Comparison of ENCODE assay signal across 9 cellular contexts in the genomic region with DNA sequence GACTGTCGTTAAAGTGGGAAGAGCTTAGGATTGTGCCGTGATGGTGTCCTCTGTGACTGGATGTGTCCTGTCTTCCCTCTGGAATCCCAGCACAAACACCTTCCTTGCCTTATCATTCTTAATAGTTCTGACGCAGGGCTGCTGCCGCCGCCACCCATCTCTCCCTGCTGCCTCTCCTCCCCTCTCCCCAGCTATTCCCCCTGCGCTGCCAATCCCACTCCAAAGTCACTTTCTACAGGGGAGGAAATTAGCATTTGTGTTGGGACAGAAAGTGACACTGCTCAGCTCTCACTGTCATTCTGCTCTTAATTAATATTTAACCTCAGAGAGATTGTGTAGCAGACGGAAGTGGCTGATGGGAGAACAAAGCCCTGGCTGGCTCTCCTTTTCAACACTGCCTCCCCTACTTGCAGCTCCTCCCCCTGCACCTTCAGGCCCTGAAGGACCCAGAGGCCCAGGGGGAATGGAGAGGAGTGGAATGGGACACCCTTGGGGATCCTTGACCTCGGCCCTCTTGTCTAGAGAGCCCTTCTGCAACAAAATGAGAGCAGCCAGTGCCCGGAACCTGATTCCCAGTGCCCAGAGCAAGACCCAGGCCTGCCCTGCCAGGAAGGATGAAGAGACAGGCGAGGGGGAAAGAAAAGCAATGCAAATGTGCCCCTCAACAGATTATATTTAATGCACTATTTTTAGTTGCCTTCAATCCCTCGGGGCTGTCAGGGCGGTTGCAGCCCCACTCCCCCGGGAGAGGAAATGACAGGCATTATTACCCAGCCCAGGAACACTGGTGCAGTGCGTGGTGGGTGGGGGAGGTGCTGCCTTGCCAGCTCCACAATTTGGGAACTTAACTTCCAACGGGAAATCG. TPM values are rescaled to one million over a fixed set of nuclear protein-coding genes. Genes with fewer than 3 reads are reported as not detected.
A peak's percentile ranks its signal among the peaks of the same experiment; 100 is the strongest.
DNase-seq lines count a peak whose midpoint lies in the region; ATAC-seq and TF ChIP-seq lines count a peak whose summit lies in the region.
"Had no signal": no experiment of that assay in that cellular context is flagged by ENCODE, and none has a peak within 500 bp of the region (broad histone marks: within the 10 kb centered on the region; RNA-seq: fewer than 3 reads in every experiment).

No MANE protein-coding gene starts in this region.

- H3K27ac ChIP-seq in right cardiac atrium (ENCODE audit: low read length) (no peak overlapping the region), suprapubic skin (no peak overlapping the region)
- H3K27ac ChIP-seq: neutrophil had no signal

- no peaks in the 10 kb centered on the region for H3K4me1 Mint-ChIP-seq in activated T-helper 1 cell treated with anti-CD3 and anti-CD28 coated beads, Interleukin-12 subunit alpha, Interleukin-12 subunit beta, Interleukin-2, Interleukin-4 antibody, amounts not matched to agents 30 ng/mL and 10 ng/mL and 1 ng/mL, durations not matched to agents 14 hours and 24 hours and 36 hours (ENCODE audit: low read depth)

- H3K36me3 Mint-ChIP-seq in activated T-helper 1 cell treated with anti-CD3 and anti-CD28 coated beads, Interleukin-12 subunit alpha, Interleukin-12 subunit beta, Interleukin-2, Interleukin-4 antibody, amounts not matched to agents 30 ng/mL and 10 ng/mL and 1 ng/mL, durations not matched to agents 14 hours and 24 hours and 36 hours (ENCODE audit: low read depth), result no peaks in the 10 kb centered on the region

- no peak for TF ChIP-seq POLR2A in suprapubic skin (IDR thresholded peaks at IDR 0.05)

- no peaks in the 10 kb centered on the region for H3K9me3 Mint-ChIP-seq in activated T-helper 1 cell treated with anti-CD3 and anti-CD28 coated beads, Interleukin-12 subunit alpha, Interleukin-12 subunit beta, Interleukin-2, Interleukin-4 antibody, amounts not matched to agents 30 ng/mL and 10 ng/mL and 1 ng/mL, durations not matched to agents 14 hours and 24 hours and 36 hours

- no peaks in the 10 kb centered on the region for H3K36me3 ChIP-seq in suprapubic skin
- H3K36me3 ChIP-seq: neutrophil had no signal

- H3K4me3 ChIP-seq in right cardiac atrium (ENCODE audit: low read length) (no peak overlapping the region), suprapubic skin (no peak overlapping the region)

- WGBS in right cardiac atrium, result 36% methylated on average over 16 of the region's 16 CpGs
- WGBS in suprapubic skin, result 36% methylated on average over 16 of the region's 16 CpGs

- no peak for TF ChIP-seq EP300 in suprapubic skin (IDR thresholded peaks at IDR 0.05)

- no peak for TF ChIP-seq CTCF in suprapubic skin (IDR thresholded peaks at IDR 0.05)

- H3K9me3 ChIP-seq in right cardiac atrium (ENCODE audit: control insufficient read depth, low read length) (no peaks in the 10 kb centered on the region), suprapubic skin (no peaks in the 10 kb centered on the region)
- H3K9me3 ChIP-seq: neutrophil had no signal

- peaks cover 5% of the 10 kb centered on the region for H3K4me1 ChIP-seq in right cardiac atrium (ENCODE audit: control insufficient read depth, insufficient read depth, low read length)
- peaks cover 9% of the 10 kb centered on the region for H3K4me1 ChIP-seq in suprapubic skin

- peaks cover 20% of the 10 kb centered on the region for H3K27me3 Mint-ChIP-seq in activated T-helper 1 cell treated with anti-CD3 and anti-CD28 coated beads, Interleukin-12 subunit alpha, Interleukin-12 subunit beta, Interleukin-2, Interleukin-4 antibody, amounts not matched to agents 30 ng/mL and 10 ng/mL and 1 ng/mL, durations not matched to agents 14 hours and 24 hours and 36 hours (ENCODE audit: insufficient read depth)

- no peak overlapping the region for H3K4me3 Mint-ChIP-seq in activated T-helper 1 cell treated with anti-CD3 and anti-CD28 coated beads, Interleukin-12 subunit alpha, Interleukin-12 subunit beta, Interleukin-2, Interleukin-4 antibody, amounts not matched to agents 30 ng/mL and 10 ng/mL and 1 ng/mL, durations not matched to agents 14 hours and 24 hours and 36 hours

- intact Hi-C loops in right cardiac atrium (cut with DNase I), result no loop called here
- intact Hi-C loops in activated T-helper 1 cell treated with anti-CD3 and anti-CD28 coated beads, Interleukin-12 subunit alpha, Interleukin-12 subunit beta, Interleukin-2, Interleukin-4 antibody, amounts not matched to agents 30 ng/mL and 10 ng/mL and 1 ng/mL, durations not matched to agents 14 hours and 24 hours and 36 hours (cut with micrococcal nuclease), result no loop called here

- no peak overlapping the region for H3K27ac Mint-ChIP-seq in activated T-helper 1 cell treated with anti-CD3 and anti-CD28 coated beads, Interleukin-12 subunit alpha, Interleukin-12 subunit beta, Interleukin-2, Interleukin-4 antibody, amounts not matched to agents 30 ng/mL and 10 ng/mL and 1 ng/mL, durations not matched to agents 14 hours and 24 hours and 36 hours

- peak; percentile 93 for ATAC-seq in GM21447 (IDR thresholded peaks at IDR 0.05; ENCODE audit: unreplicated experiment)
- ATAC-seq in right cardiac atrium, result peak; percentile 62 to 74

- DNase-seq in DMS53 (lab: John Stamatoyannopoulos, UW), result peak; percentile 93
- peak; percentile 41 for DNase-seq in HT-29 (ENCODE audit: low spot score)
- peak; percentile 42 to 78 (median 63) for DNase-seq in right cardiac atrium
- DNase-seq in suprapubic skin (ENCODE audit: low spot score in 2 of 2), result no peak
- DNase-seq in activated T-helper 1 cell treated with anti-CD3 and anti-CD28 coated beads, Interleukin-12 subunit alpha, Interleukin-12 subunit beta, Interleukin-2, Interleukin-4 antibody, amounts not matched to agents 30 ng/mL and 10 ng/mL and 1 ng/mL, durations not matched to agents 14 hours and 24 hours and 36 hours (ENCODE audit: low spot score), result no peak
- DNase-seq in cerebellum (ENCODE audit: low spot score), result no peak
- DNase-seq in NCI-H1092 treated with DMSO at 0.1 percent for 48 hours (lab: John Stamatoyannopoulos, UW), result no peak

- H3K27me3 ChIP-seq in right cardiac atrium (ENCODE audit: control insufficient read depth, insufficient read depth) (no peaks in the 10 kb centered on the region), suprapubic skin (peaks cover 64% of the 10 kb centered on the region)

RNA-seq across cellular contexts. Expression of a gene that starts 14.7 kb away (rescaled TPM):
- total RNA-seq in HT-29 (2014; rRNA removed; shearing (Covaris generic)), result 9.9 and 12.4 TPM in 2 replicates
- total RNA-seq in right cardiac atrium (10 to 100 TPM in 2 of 4 donors, 1 to 10 TPM in 2; 5.3 to 11.1 (median 9.0) TPM), suprapubic skin (1 to 10 TPM in 1 of 4 donors, under 1 TPM in 1, not detected in 2; 0.65 to 1.3 TPM), cerebellum (1.00 TPM)
- polyA plus RNA-seq in right cardiac atrium, result 16.0 TPM
- 3.9 and 6.1 TPM in 2 replicates for total RNA-seq in activated T-helper 1 cell treated with anti-CD3 and anti-CD28 coated beads, Interleukin-12 subunit alpha, Interleukin-12 subunit beta, Interleukin-2, Interleukin-4 antibody, amounts not matched to agents 30 ng/mL and 10 ng/mL and 1 ng/mL, durations not matched to agents 14 hours and 24 hours and 36 hours

RNA-seq across cellular contexts. Expression of a gene that starts 27.0 kb away (rescaled TPM):
- 137 and 149 TPM in 2 replicates for total RNA-seq in HT-29 (2014; rRNA removed; shearing (Covaris generic))
- total RNA-seq in right cardiac atrium (1 to 10 TPM in 3 of 4 donors, under 1 TPM in 1; 0.97 to 1.4 (median 1.0) TPM), suprapubic skin (1 to 10 TPM in 3 of 4 donors, under 1 TPM in 1; 0.60 to 3.3 (median 1.7) TPM), cerebellum (0.27 TPM)
- 0.43 TPM for polyA plus RNA-seq in right cardiac atrium
- not detected in 2 replicates for total RNA-seq in activated T-helper 1 cell treated with anti-CD3 and anti-CD28 coated beads, Interleukin-12 subunit alpha, Interleukin-12 subunit beta, Interleukin-2, Interleukin-4 antibody, amounts not matched to agents 30 ng/mL and 10 ng/mL and 1 ng/mL, durations not matched to agents 14 hours and 24 hours and 36 hours

RNA-seq across cellular contexts. Expression of a gene that starts 37.0 kb away (rescaled TPM):
- 31.1 and 38.2 TPM in 2 replicates for total RNA-seq in HT-29 (2014; rRNA removed; shearing (Covaris generic))
- total RNA-seq in right cardiac atrium (10 to 100 TPM; 31.2 to 49.8 (median 41.9) TPM), suprapubic skin (10 to 100 TPM; 11.0 to 26.5 (median 15.6) TPM), cerebellum (6.4 TPM)
- polyA plus RNA-seq in right cardiac atrium, result 51.8 TPM
- total RNA-seq in activated T-helper 1 cell treated with anti-CD3 and anti-CD28 coated beads, Interleukin-12 subunit alpha, Interleukin-12 subunit beta, Interleukin-2, Interleukin-4 antibody, amounts not matched to agents 30 ng/mL and 10 ng/mL and 1 ng/mL, durations not matched to agents 14 hours and 24 hours and 36 hours, result 0.52 and 0.64 TPM in 2 replicates

RNA-seq across cellular contexts. Expression of a gene that starts 51.4 kb away (rescaled TPM):
- 2.9 and 7.2 TPM in 2 replicates for total RNA-seq in HT-29 (2014; rRNA removed; shearing (Covaris generic))
- 1 to 10 TPM; 2.3 to 4.0 (median 3.0) TPM for total RNA-seq in right cardiac atrium
- 7.9 TPM for polyA plus RNA-seq in right cardiac atrium
- total RNA-seq in suprapubic skin, result 1 to 10 TPM; 1.1 to 8.1 (median 2.4) TPM
- total RNA-seq in activated T-helper 1 cell treated with anti-CD3 and anti-CD28 coated beads, Interleukin-12 subunit alpha, Interleukin-12 subunit beta, Interleukin-2, Interleukin-4 antibody, amounts not matched to agents 30 ng/mL and 10 ng/mL and 1 ng/mL, durations not matched to agents 14 hours and 24 hours and 36 hours, result 1.7 and 2.4 TPM in 2 replicates
- 4.5 TPM for total RNA-seq in cerebellum

RNA-seq across cellular contexts. Expression of a gene that starts 51.5 kb away (rescaled TPM):
- total RNA-seq in HT-29 (2014; rRNA removed; shearing (Covaris generic)), result 6.8 and 6.9 TPM in 2 replicates
- total RNA-seq in right cardiac atrium (10 to 100 TPM; 43.4 to 72.6 (median 53.9) TPM), suprapubic skin (1 to 10 TPM; 6.6 to 8.9 (median 7.7) TPM), cerebellum (8.0 TPM)
- 44.6 TPM for polyA plus RNA-seq in right cardiac atrium
- 4.9 and 5.2 TPM in 2 replicates for total RNA-seq in activated T-helper 1 cell treated with anti-CD3 and anti-CD28 coated beads, Interleukin-12 subunit alpha, Interleukin-12 subunit beta, Interleukin-2, Interleukin-4 antibody, amounts not matched to agents 30 ng/mL and 10 ng/mL and 1 ng/mL, durations not matched to agents 14 hours and 24 hours and 36 hours

Comparison
In these comparisons a context has a peak if more than half of its experiments do, and no peak if none do; other contexts are left out.
1. DNase-seq: peak in DMS53 (single experiment), HT-29 (single experiment) and right cardiac atrium (3 of 3); none in suprapubic skin (0 of 2), activated T-helper 1 cell treated with anti-CD3 and anti-CD28 coated beads, Interleukin-12 subunit alpha, Interleukin-12 subunit beta, Interleukin-2, Interleukin-4 antibody, amounts not matched to agents 30 ng/mL and 10 ng/mL and 1 ng/mL, durations not matched to agents 14 hours and 24 hours and 36 hours (single experiment), cerebellum (single experiment) and NCI-H1092 treated with DMSO at 0.1 percent for 48 hours (single experiment).
2. RNA of a gene that starts 27.0 kb away (total RNA-seq): 137 to 149 TPM in HT-29; 0.60 to 3.3 TPM in suprapubic skin, 0.97 to 1.4 TPM in right cardiac atrium, 0.27 TPM in cerebellum (single experiment) and not detected in activated T-helper 1 cell treated with anti-CD3 and anti-CD28 coated beads, Interleukin-12 subunit alpha, Interleukin-12 subunit beta, Interleukin-2, Interleukin-4 antibody, amounts not matched to agents 30 ng/mL and 10 ng/mL and 1 ng/mL, durations not matched to agents 14 hours and 24 hours and 36 hours; every median in the first group is over 10 times any median in the second.